ENCODE assay signal across 20 cellular contexts in the genomic region with DNA sequence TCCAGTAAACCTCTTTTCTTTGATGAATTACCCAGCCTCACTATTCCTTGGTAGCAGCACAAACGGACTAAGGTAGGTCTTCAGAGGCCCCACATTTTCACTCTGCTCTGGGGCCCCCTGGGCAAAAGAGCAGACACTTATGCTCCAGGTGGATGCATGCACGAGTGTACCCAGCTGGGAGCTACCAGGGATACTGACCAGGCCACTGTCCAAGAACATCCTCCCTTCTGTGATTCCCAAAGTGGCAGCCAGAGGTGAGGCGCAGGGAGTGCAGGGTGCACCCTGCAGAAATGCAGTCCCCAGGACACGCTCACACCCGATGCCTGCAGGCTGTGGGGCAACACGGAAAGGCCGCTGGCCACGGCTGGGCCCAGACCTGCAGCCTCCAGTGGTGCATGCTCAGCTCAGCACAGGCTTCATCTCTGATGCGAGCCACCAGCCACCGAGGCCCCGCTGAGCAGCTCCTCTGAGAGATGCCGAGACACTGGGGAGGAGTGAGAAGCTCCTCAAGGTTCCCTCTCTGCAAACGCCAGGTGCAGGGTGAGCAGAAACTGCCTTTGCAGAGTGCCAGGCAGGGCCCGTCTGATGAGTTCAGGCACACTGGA. TPM values are rescaled to one million over a fixed set of nuclear protein-coding genes. Genes with fewer than 3 reads are reported as not detected.
"Had no signal": no experiment of that assay in that cellular context is flagged by ENCODE, and none has a peak within 500 bp of the region (broad histone marks: within the 10 kb centered on the region; RNA-seq: fewer than 3 reads in every experiment).

No MANE protein-coding gene starts in this region.

- H3K27ac Mint-ChIP-seq: activated CD8-positive, alpha-beta T cell treated with anti-CD3 and anti-CD28 coated beads for 36 hours; activated naive CD4-positive, alpha-beta T cell treated with anti-CD3 and anti-CD28 coated beads, Interleukin-2, amount 50 U/mL, for 24 hours; activated T-cell treated with anti-CD3 and anti-CD28 coated beads, Interleukin-2, amount 50 U/mL, for 72 hours; nephron progenitor cell; stimulated activated naive CD8-positive, alpha-beta T cell treated with anti-CD3 and anti-CD28 coated beads, Interleukin-15, amount 100 ng/mL, for 72 hours; T-helper 2 cell treated with Interferon-gamma antibody and Interleukin-4, amounts not matched to agents 5 μg/mL and 100 μg/mL, for 36 hours had no signal

- H3K27ac ChIP-seq: ascending aorta, esophagus muscularis mucosa, gastroesophageal sphincter, heart right ventricle, prostate gland, skin epidermis, thoracic aorta had no signal

- H3K4me3 Mint-ChIP-seq: activated CD8-positive, alpha-beta T cell treated with anti-CD3 and anti-CD28 coated beads for 36 hours; activated naive CD4-positive, alpha-beta T cell treated with anti-CD3 and anti-CD28 coated beads, Interleukin-2, amount 50 U/mL, for 24 hours; activated T-cell treated with anti-CD3 and anti-CD28 coated beads, Interleukin-2, amount 50 U/mL, for 72 hours; nephron progenitor cell; stimulated activated naive CD8-positive, alpha-beta T cell treated with anti-CD3 and anti-CD28 coated beads, Interleukin-15, amount 100 ng/mL, for 72 hours; T-helper 2 cell treated with Interferon-gamma antibody and Interleukin-4, amounts not matched to agents 5 μg/mL and 100 μg/mL, for 36 hours had no signal

- ATAC-seq: activated CD8-positive, alpha-beta T cell treated with anti-CD3 and anti-CD28 coated beads for 36 hours; activated T-cell treated with anti-CD3 and anti-CD28 coated beads, Interleukin-2, amount 50 U/mL, for 72 hours; gastroesophageal sphincter; heart right ventricle; right cardiac atrium; stimulated activated naive CD8-positive, alpha-beta T cell treated with anti-CD3 and anti-CD28 coated beads, Interleukin-15, amount 100 ng/mL, for 72 hours had no signal

- H3K4me1 ChIP-seq: ascending aorta, esophagus muscularis mucosa, gastroesophageal sphincter, heart right ventricle, prostate gland had no signal

- H3K9me3 ChIP-seq: ascending aorta, esophagus muscularis mucosa, gastroesophageal sphincter, heart right ventricle, prostate gland, thoracic aorta had no signal

- H3K27me3 Mint-ChIP-seq: activated naive CD4-positive, alpha-beta T cell treated with anti-CD3 and anti-CD28 coated beads, Interleukin-2, amount 50 U/mL, for 24 hours had no signal

- H3K36me3 ChIP-seq: ascending aorta, esophagus muscularis mucosa, gastroesophageal sphincter, heart right ventricle, prostate gland, thoracic aorta had no signal

- H3K4me3 ChIP-seq: ascending aorta, esophagus muscularis mucosa, gastroesophageal sphincter, heart right ventricle, prostate gland, skin epidermis, thoracic aorta had no signal

- H3K9me3 Mint-ChIP-seq: activated CD8-positive, alpha-beta T cell treated with anti-CD3 and anti-CD28 coated beads for 36 hours; activated naive CD4-positive, alpha-beta T cell treated with anti-CD3 and anti-CD28 coated beads, Interleukin-2, amount 50 U/mL, for 24 hours; activated T-cell treated with anti-CD3 and anti-CD28 coated beads, Interleukin-2, amount 50 U/mL, for 72 hours; stimulated activated naive CD8-positive, alpha-beta T cell treated with anti-CD3 and anti-CD28 coated beads, Interleukin-15, amount 100 ng/mL, for 72 hours; T-helper 2 cell treated with Interferon-gamma antibody and Interleukin-4, amounts not matched to agents 5 μg/mL and 100 μg/mL, for 36 hours had no signal

- H3K36me3 Mint-ChIP-seq: activated naive CD4-positive, alpha-beta T cell treated with anti-CD3 and anti-CD28 coated beads, Interleukin-2, amount 50 U/mL, for 24 hours had no signal

- H3K4me1 Mint-ChIP-seq: activated naive CD4-positive, alpha-beta T cell treated with anti-CD3 and anti-CD28 coated beads, Interleukin-2, amount 50 U/mL, for 24 hours; stimulated activated naive CD8-positive, alpha-beta T cell treated with anti-CD3 and anti-CD28 coated beads, Interleukin-15, amount 100 ng/mL, for 72 hours had no signal

- DNase-seq: activated CD8-positive, alpha-beta T cell treated with anti-CD3 and anti-CD28 coated beads for 36 hours; activated gamma-delta T cell; activated T-cell treated with anti-CD3 and anti-CD28 coated beads, Interleukin-2, amount 50 U/mL, for 72 hours; effector CD8-positive, alpha-beta T cell; heart right ventricle; midbrain; nephron progenitor cell; occipital lobe; right cardiac atrium; stimulated activated CD4-positive, alpha-beta T cell treated with anti-CD3 and anti-CD28 coated beads, Interleukin-15, amount 100 ng/mL, for 24 hours; stimulated activated CD4-positive, alpha-beta T cell treated with anti-CD3 and anti-CD28 coated beads, Interleukin-2, amount 100 ng/mL, for 48 hours; stimulated activated naive CD8-positive, alpha-beta T cell treated with anti-CD3 and anti-CD28 coated beads, Interleukin-15, amount 100 ng/mL, for 72 hours had no signal

- H3K27me3 ChIP-seq: ascending aorta had no signal

RNA-seq across cellular contexts. Expression of gene OLFM1, which starts 48.1 kb away (rescaled TPM):
- total RNA-seq: activated CD8-positive, alpha-beta T cell treated with anti-CD3 and anti-CD28 coated beads for 36 hours had no signal
